In genomic region chr18:79799619-79800352, GRCh38 we compare ENCODE assay signal across 17 cellular contexts. TPM values are rescaled to one million over a fixed set of nuclear protein-coding genes. Genes with fewer than 3 reads are reported as not detected.
A peak's percentile ranks its signal among the peaks of the same experiment; 100 is the strongest.
DNase-seq lines count a peak whose midpoint lies in the region; ATAC-seq and TF ChIP-seq lines count a peak whose summit lies in the region.
"Had no signal": no experiment of that assay in that cellular context is flagged by ENCODE, and none has a peak within 500 bp of the region (broad histone marks: within the 10 kb centered on the region; RNA-seq: fewer than 3 reads in every experiment).

No MANE protein-coding gene starts in this region.

- H3K4me1 Mint-ChIP-seq in activated T-cell treated with anti-CD3 and anti-CD28 coated beads, Interleukin-2, amount 50 U/mL, for 72 hours (ENCODE audit: low read depth), result peaks cover 23% of the 10 kb centered on the region

- H3K4me1 ChIP-seq in OCI-LY1 (ENCODE audit: insufficient read depth, low read length, severe bottlenecking), result peaks cover 16% of the 10 kb centered on the region
- H3K4me1 ChIP-seq in sigmoid colon, result peaks cover 0 to 20% (median 19%) of the 10 kb centered on the region in 4 donors

- no peaks in the 10 kb centered on the region for H3K9me3 Mint-ChIP-seq in activated T-cell treated with anti-CD3 and anti-CD28 coated beads, Interleukin-2, amount 50 U/mL, for 72 hours

- TF ChIP-seq CTCF in OCI-LY1 (IDR thresholded peaks at IDR 0.05; ENCODE audit: low read length) (no peak), fibroblast of pulmonary artery (IDR thresholded peaks at IDR 0.05; ENCODE audit: low read length, missing control alignments) (no peak), sigmoid colon (IDR thresholded peaks at IDR 0.05) (no peak)

- H4K20me1 ChIP-seq in OCI-LY1 (ENCODE audit: insufficient read depth, low read length), result no peaks in the 10 kb centered on the region

- H3K36me3 Mint-ChIP-seq in activated T-cell treated with anti-CD3 and anti-CD28 coated beads, Interleukin-2, amount 50 U/mL, for 72 hours (ENCODE audit: insufficient read depth in 2 of 2), result peaks cover 2% of the 10 kb centered on the region in 2 donors

- H3K9ac ChIP-seq in OCI-LY1 (ENCODE audit: low read length), result no peak overlapping the region

- intact Hi-C loops in sigmoid colon (cut with DNase I), result no loop called here

- ATAC-seq in activated T-cell treated with anti-CD3 and anti-CD28 coated beads, Interleukin-2, amount 50 U/mL, for 72 hours (replicated peaks in 1 of 2), result no peak
- ATAC-seq in GM18909 (IDR thresholded peaks at IDR 0.05; ENCODE audit: poor library complexity, unreplicated experiment) (no peak), GM21723 (IDR thresholded peaks at IDR 0.05; ENCODE audit: unreplicated experiment) (no peak)
- ATAC-seq: Right ventricle myocardium inferior had no signal

- H3K79me2 ChIP-seq in OCI-LY1 (ENCODE audit: insufficient read depth, low read length), result no peaks in the 10 kb centered on the region

- H3K9me3 ChIP-seq in OCI-LY1 (ENCODE audit: low read length) (no peaks in the 10 kb centered on the region), sigmoid colon (no peaks in the 10 kb centered on the region)
- H3K9me3 ChIP-seq: breast epithelium had no signal

- H3K36me3 ChIP-seq in OCI-LY1 (ENCODE audit: insufficient read depth, low read length) (no peaks in the 10 kb centered on the region), sigmoid colon (no peaks in the 10 kb centered on the region)
- H3K36me3 ChIP-seq: breast epithelium had no signal

- WGBS in sigmoid colon, 2 donors, result 58 to 82% methylated on average over 30 of the region's 30 CpGs

- H3K27me3 ChIP-seq in OCI-LY1 (ENCODE audit: insufficient read depth, low read length) (no peaks in the 10 kb centered on the region; the same call in none of the 2 replicates), sigmoid colon (peaks cover 12 to 64% (median 34%) of the 10 kb centered on the region in 3 donors)

- no peaks in the 10 kb centered on the region for H3F3A ChIP-seq in OCI-LY1 (ENCODE audit: insufficient read depth, low read length)

- H3K4me2 ChIP-seq in OCI-LY1 (ENCODE audit: low read length), result peak overlapping the region; percentile 33

- H2AFZ ChIP-seq in OCI-LY1 (ENCODE audit: low read length), result no peak overlapping the region

- H3K4me3 ChIP-seq in OCI-LY1 (ENCODE audit: low read depth, low read length, poor library complexity, severe bottlenecking) (peak overlapping the region; percentile 11), fibroblast of pulmonary artery (replicated peaks; ENCODE audit: low read depth, low read length) (peak overlapping the region; percentile 64), sigmoid colon (no peak overlapping the region)

- H3K4me3 Mint-ChIP-seq in activated T-cell treated with anti-CD3 and anti-CD28 coated beads, Interleukin-2, amount 50 U/mL, for 72 hours, result peak overlapping the region; percentile 11 to 60

- no peak for TF ChIP-seq POLR2A in sigmoid colon (IDR thresholded peaks at IDR 0.05)

- no peaks in the 10 kb centered on the region for H3K9me2 ChIP-seq in OCI-LY1 (ENCODE audit: low read depth, low read length)

- H3K27ac ChIP-seq in OCI-LY1 (ENCODE audit: low read depth, low read length, poor library complexity, severe bottlenecking), result peak overlapping the region; percentile 28
- H3K27ac ChIP-seq in sigmoid colon, result no peak overlapping the region
- H3K27ac ChIP-seq: breast epithelium, skin epidermis had no signal

- no peak for TF ChIP-seq EP300 in sigmoid colon (IDR thresholded peaks at IDR 0.05)

- peaks cover 39% of the 10 kb centered on the region for H3K27me3 Mint-ChIP-seq in activated T-cell treated with anti-CD3 and anti-CD28 coated beads, Interleukin-2, amount 50 U/mL, for 72 hours (ENCODE audit: low read depth)

- no peak overlapping the region for H3K27ac Mint-ChIP-seq in activated T-cell treated with anti-CD3 and anti-CD28 coated beads, Interleukin-2, amount 50 U/mL, for 72 hours

- no peak for DNase-seq in activated T-cell treated with anti-CD3 and anti-CD28 coated beads, Interleukin-2, amount 50 U/mL, for 72 hours
- DNase-seq in activated T-cell treated with anti-CD3 and anti-CD28 coated beads for 4 hours, result no peak
- no peak for DNase-seq in fibroblast of pulmonary artery (ENCODE audit: low read depth)
- DNase-seq in sigmoid colon, result peak; percentile 55
- no peak for DNase-seq in NK-92 treated with Interleukin-12 subunit alpha and Interleukin-12 subunit beta, amount 100 ng/mL, for 24 hours (lab: John Stamatoyannopoulos, UW)
- DNase-seq: activated CD4-positive, alpha-beta T cell treated with anti-CD3 and anti-CD28 coated beads, Interleukin-2, amount 50 U/mL, for 4 hours; effector CD8-positive, alpha-beta T cell; mammary epithelial cell; NCI-H1105 treated with DMSO at 0.1 percent for 48 hours; NCI-H510A; occipital lobe had no signal

RNA-seq across cellular contexts. Expression of gene KCNG2, which starts 2.0 kb away (rescaled TPM):
- total RNA-seq in activated T-cell treated with anti-CD3 and anti-CD28 coated beads, Interleukin-2, amount 50 U/mL, for 72 hours, result not detected
- total RNA-seq in sigmoid colon, result under 1 TPM in 1 of 4 donors, not detected in 3; 0.41 TPM
- polyA plus RNA-seq in sigmoid colon, result under 1 TPM in 1 of 3 donors, not detected in 2; 0.15 TPM
- total RNA-seq: Right ventricle myocardium inferior had no signal
- polyA plus RNA-seq: mammary epithelial cell had no signal

Comparison
In these comparisons a context has a peak if more than half of its experiments do, and no peak if none do; other contexts are left out.
1. H3K4me3 ChIP-seq: peak in OCI-LY1 (single experiment) and fibroblast of pulmonary artery (single experiment); none in sigmoid colon (0 of 4).